ENCODE assay signal across 8 cellular contexts in the genomic region with DNA sequence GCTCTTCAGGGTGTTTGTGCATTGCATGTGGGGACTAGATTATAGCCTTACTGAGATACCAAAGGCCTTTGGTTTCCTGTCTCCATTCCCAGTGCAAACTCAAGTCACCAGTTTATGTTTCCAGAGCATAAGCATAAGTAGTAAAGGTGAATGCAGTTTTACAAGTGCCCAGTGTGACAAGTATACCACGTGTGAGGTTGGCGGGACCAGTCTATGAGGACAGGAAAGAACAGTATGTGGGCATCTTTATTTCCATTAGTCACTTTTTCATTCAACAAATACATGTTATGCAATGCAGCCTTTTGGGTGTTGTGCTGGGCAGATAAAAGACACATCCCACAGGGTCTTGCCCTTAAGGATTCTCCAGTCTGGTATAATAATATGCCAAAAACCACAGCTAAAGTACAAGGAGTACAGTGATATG.
DNase-seq lines count a peak whose midpoint lies in the region; ATAC-seq and TF ChIP-seq lines count a peak whose summit lies in the region.

No MANE protein-coding gene starts in this region.

- H3K4me1 ChIP-seq in SJSA1 (replicated peaks): peaks cover 75% of the 10 kb centered on the region
- peaks cover 7 to 19% of the 10 kb centered on the region in 2 experiments for H3K4me1 ChIP-seq in trophoblast cell (ENCODE audit: control insufficient read depth in 1 of 2, insufficient read depth in 2 of 2, low read length in 2 of 2)

- H3K36me3 Mint-ChIP-seq in CD4-positive, alpha-beta T cell (ENCODE audit: low read depth): peaks cover 37% of the 10 kb centered on the region

- intact Hi-C loops in CD4-positive, alpha-beta T cell (cut with DNase I, micrococcal nuclease): loop anchor here in 1 of 2 experiments (5.0 kb wide), 1 partner anchor 319 kb away; no protein-coding TSS in a partner anchor

- no peak overlapping the region for H4K8ac ChIP-seq in trophoblast cell (ENCODE audit: low read depth, low read length)

- H2BK5ac ChIP-seq in trophoblast cell (ENCODE audit: low read depth, low read length, poor library complexity): no peak overlapping the region

- H3K36me3 ChIP-seq in SJSA1: peaks cover 25% of the 10 kb centered on the region
- peaks cover 4 to 8% of the 10 kb centered on the region in 2 experiments for H3K36me3 ChIP-seq in trophoblast cell (ENCODE audit: control insufficient read depth in 1 of 2, insufficient read depth in 2 of 2, low read length in 2 of 2)

- no peaks in the 10 kb centered on the region for H3K27me3 ChIP-seq in CD4-positive, alpha-beta T cell (ENCODE audit: control insufficient read depth, insufficient read depth, low read length)
- H3K27me3 ChIP-seq in SJSA1 (replicated peaks): no peaks in the 10 kb centered on the region
- H3K27me3 ChIP-seq in trophoblast cell (ENCODE audit: insufficient read depth, low read length): no peaks in the 10 kb centered on the region

- peak overlapping the region; percentile 91 for H3K27ac Mint-ChIP-seq in CD4-positive, alpha-beta T cell

- H2AFZ ChIP-seq in trophoblast cell (ENCODE audit: insufficient read depth, low read length, poor library complexity): no peak overlapping the region

- ATAC-seq in CD4-positive, alpha-beta T cell (ENCODE audit: poor library complexity): no peak
- ATAC-seq in HG03280 (IDR thresholded peaks at IDR 0.05; ENCODE audit: unreplicated experiment): no peak

- no peak overlapping the region for H2BK120ac ChIP-seq in trophoblast cell (ENCODE audit: insufficient read depth, low read length, poor library complexity)

- H3K4me3 ChIP-seq in SJSA1 (no peak overlapping the region), trophoblast cell (ENCODE audit: low read depth, low read length) (no peak overlapping the region)

- no peak for TF ChIP-seq CTCF in CD4-positive, alpha-beta T cell (IDR thresholded peaks at IDR 0.05)

- H4K12ac ChIP-seq in trophoblast cell (ENCODE audit: low read depth, low read length): no peak overlapping the region

- WGBS in trophoblast cell (ENCODE audit: extremely low coverage, insufficient coverage, insufficient read length): no CpG with 5 or more reads among the region's 2 CpGs

- no peak overlapping the region for H3K23ac ChIP-seq in trophoblast cell (ENCODE audit: low read length)

- H3K18ac ChIP-seq in trophoblast cell (ENCODE audit: low read length): no peak overlapping the region

- H3K27ac ChIP-seq in CD4-positive, alpha-beta T cell (ENCODE audit: low read depth, low read length): peak overlapping the region; percentile 83
- H3K27ac ChIP-seq in SJSA1: peak overlapping the region; percentile 84
- no peak overlapping the region for H3K27ac ChIP-seq in trophoblast cell (ENCODE audit: low read depth, low read length)

- peaks cover 13% of the 10 kb centered on the region for H3K79me1 ChIP-seq in trophoblast cell (ENCODE audit: low read length)

- DNase-seq in CD4-positive, alpha-beta T cell: peak in 1 of 10 experiments; percentile 14
- DNase-seq in SJSA1 (ENCODE audit: low read depth in 1 of 2, low spot score in 2 of 2) (no peak), dermis microvascular lymphatic vessel endothelial cell (ENCODE audit: low read depth in 2 of 2) (peak; percentile 43 to 70), trophoblast cell (no peak), NCI-H146 (lab: John Stamatoyannopoulos, UW) (no peak), iPS-NIHi7 (ENCODE audit: extremely low spot score) (no peak), nucleus accumbens (lab: John Stamatoyannopoulos, UW) (no peak)

- POLR2A ChIA-PET in CD4-positive, alpha-beta T cell (lab: Charles Lee): interaction anchor here (0.5 to 4.8 kb wide), 11 partner anchors 10 to 517 kb away, joined by 3 to 70 read pairs (median 9); a partner anchor contains a TSS

- no peak overlapping the region for H3K4me2 ChIP-seq in trophoblast cell (ENCODE audit: low read length)

- H3K9me3 ChIP-seq in CD4-positive, alpha-beta T cell (ENCODE audit: control insufficient read depth, low read length): no peaks in the 10 kb centered on the region
- H3K9me3 ChIP-seq in SJSA1 (replicated peaks) (no peaks in the 10 kb centered on the region), trophoblast cell (ENCODE audit: insufficient read depth, low read depth, low read length) (no peaks in the 10 kb centered on the region)

- H3K14ac ChIP-seq in trophoblast cell (ENCODE audit: low read length): no peak overlapping the region

- no peaks in the 10 kb centered on the region for H3K9me3 Mint-ChIP-seq in CD4-positive, alpha-beta T cell

- peak overlapping the region; percentile 22 for H4K91ac ChIP-seq in trophoblast cell (ENCODE audit: low read depth, low read length)

- H3K79me2 ChIP-seq in trophoblast cell (ENCODE audit: control insufficient read depth, insufficient read depth, low read length, poor library complexity): no peaks in the 10 kb centered on the region

- H3K4me1 Mint-ChIP-seq in CD4-positive, alpha-beta T cell (ENCODE audit: low read depth): peaks cover 94% of the 10 kb centered on the region

- no peak overlapping the region for H2AK5ac ChIP-seq in trophoblast cell (ENCODE audit: low read length)

- H3K4ac ChIP-seq in trophoblast cell (ENCODE audit: low read depth, low read length): no peak overlapping the region

- no peak overlapping the region for H3K9ac ChIP-seq in trophoblast cell (ENCODE audit: low read length)

- CTCF ChIA-PET in CD4-positive, alpha-beta T cell (lab: Charles Lee): interaction anchor here (1.2 to 3.8 kb wide), 4 partner anchors 10 to 151 kb away, joined by 3 to 32 read pairs (median 7); no protein-coding TSS in a partner anchor

- H3K27me3 Mint-ChIP-seq in CD4-positive, alpha-beta T cell: no peaks in the 10 kb centered on the region

- H3K4me3 Mint-ChIP-seq in CD4-positive, alpha-beta T cell: peak overlapping the region; percentile 83

- no peak overlapping the region for H2BK12ac ChIP-seq in trophoblast cell (ENCODE audit: low read length)

Comparison
In these comparisons a context has a peak if more than half of its experiments do, and no peak if none do; other contexts are left out.
1. DNase-seq: peak in dermis microvascular lymphatic vessel endothelial cell (2 of 2); none in SJSA1 (0 of 2), trophoblast cell (0 of 2), NCI-H146 (single experiment), iPS-NIHi7 (single experiment) and nucleus accumbens (0 of 56).